21 cellular contexts compared by ENCODE assay signal in genomic region chr7:14125998-14126397, GRCh38.
A peak's percentile ranks its signal among the peaks of the same experiment; 100 is the strongest.
DNase-seq lines count a peak whose midpoint lies in the region; ATAC-seq and TF ChIP-seq lines count a peak whose summit lies in the region.
"Had no signal": no experiment of that assay in that cellular context is flagged by ENCODE, and none has a peak within 500 bp of the region (broad histone marks: within the 10 kb centered on the region; RNA-seq: fewer than 3 reads in every experiment).

No MANE protein-coding gene starts in this region.

- H3K27ac Mint-ChIP-seq in WTC11 = peak overlapping the region; percentile 34; the same call in 1 of the 2 replicates
- H3K27ac Mint-ChIP-seq: effector memory CD8-positive, alpha-beta T cell; H9; T-helper 1 cell treated with Interleukin-12 subunit alpha and Interleukin-12 subunit beta and Interleukin-4 antibody, amounts not matched to agents 30 μg/mL and 1 μg/mL, for 36 hours had no signal

- H3K4me3 Mint-ChIP-seq in WTC11 = no peak overlapping the region
- H3K4me3 Mint-ChIP-seq: central memory CD8-positive, alpha-beta T cell; effector memory CD8-positive, alpha-beta T cell; H9; T-helper 1 cell treated with Interleukin-12 subunit alpha and Interleukin-12 subunit beta and Interleukin-4 antibody, amounts not matched to agents 30 μg/mL and 1 μg/mL, for 36 hours had no signal

- H3K4me1 Mint-ChIP-seq in WTC11 = peaks cover 17% of the 10 kb centered on the region
- H3K4me1 Mint-ChIP-seq: central memory CD8-positive, alpha-beta T cell had no signal

- H3K4me3 ChIP-seq in fibroblast of pulmonary artery (replicated peaks; ENCODE audit: low read depth, low read length) = no peak overlapping the region
- H3K4me3 ChIP-seq: skin epidermis, tibial artery had no signal

- H3K36me3 Mint-ChIP-seq in WTC11 = no peaks in the 10 kb centered on the region

- peak; percentile 86 for ATAC-seq in WTC11
- ATAC-seq: effector memory CD8-positive, alpha-beta T cell; foreskin keratinocyte; left ventricle myocardium superior; Right ventricle myocardium inferior had no signal

- H3K9me3 Mint-ChIP-seq in WTC11 = no peaks in the 10 kb centered on the region
- H3K9me3 Mint-ChIP-seq: central memory CD8-positive, alpha-beta T cell; effector memory CD8-positive, alpha-beta T cell; H9; T-helper 1 cell treated with Interleukin-12 subunit alpha and Interleukin-12 subunit beta and Interleukin-4 antibody, amounts not matched to agents 30 μg/mL and 1 μg/mL, for 36 hours had no signal

- peak; percentile 60 for DNase-seq in LHCN-M2 (ENCODE audit: low read depth)
- no peak for DNase-seq in WTC11 (ENCODE audit: low spot score)
- peak; percentile 4 for DNase-seq in fibroblast of pulmonary artery (ENCODE audit: low read depth)
- DNase-seq in renal cortical epithelial cell (ENCODE audit: low read depth) = peak; percentile 71
- no peak for DNase-seq in SIG-M5 treated with dmso at 0.1 percent for 504 hours (lab: John Stamatoyannopoulos, UW; ENCODE audit: unreplicated experiment)
- no peak for DNase-seq in GOT3 (lab: John Stamatoyannopoulos, UW)
- no peak for DNase-seq in SHP77 treated with DMSO at 0.1 percent for 48 hours (lab: John Stamatoyannopoulos, UW)
- DNase-seq: BE2C; effector memory CD8-positive, alpha-beta T cell; foreskin keratinocyte; H9; Kasumi-1; left ventricle myocardium superior; NCI-H1436; stimulated activated CD4-positive, alpha-beta T cell treated with anti-CD3 and anti-CD28 coated beads, Interleukin-4, amount 100 ng/mL, for 4 hours; stimulated activated CD8-positive, alpha-beta memory T cell treated with anti-CD3 and anti-CD28 coated beads, Interleukin-4, amount 100 ng/mL, for 48 hours; tibial artery had no signal

- CTCF ChIA-PET in WTC11 (lab: Charles Lee) = interaction anchor here (0.6 kb wide), 1 partner anchor 690 kb away, joined by 3 read pairs; no protein-coding TSS in a partner anchor

- H3K27me3 Mint-ChIP-seq in WTC11 (ENCODE audit: low read depth) = no peaks in the 10 kb centered on the region

- TF ChIP-seq CTCF in WTC11 (IDR thresholded peaks at IDR 0.05) (no peak), fibroblast of pulmonary artery (IDR thresholded peaks at IDR 0.05; ENCODE audit: low read length, missing control alignments) (no peak)

- POLR2A ChIA-PET in WTC11 (lab: Charles Lee) = interaction anchor here (1.5 kb wide), 1 partner anchor 136 kb away, joined by 4 read pairs; the partner anchor contains the start of gene ETV1

TF ChIP-seq in WTC11, 78 proteins besides CTCF, POLR2A, EP300 and RAD21:
- TF ChIP-seq ZNF396 (CRISPR knock-in tag; IDR thresholded peaks at IDR 0.05; ENCODE audit: borderline replicate concordance) = no peak
- no peak for TF ChIP-seq ZNF263 (CRISPR knock-in tag; IDR thresholded peaks at IDR 0.05; ENCODE audit: low read depth)
- TF ChIP-seq ZNF219 (CRISPR knock-in tag; IDR thresholded peaks at IDR 0.05; ENCODE audit: borderline replicate concordance) = no peak
- no peak for TF ChIP-seq FOXJ3 (CRISPR knock-in tag; IDR thresholded peaks at IDR 0.05; ENCODE audit: borderline replicate concordance)
- no peak for TF ChIP-seq E2F1 (CRISPR knock-in tag; IDR thresholded peaks at IDR 0.05)
- no peak for TF ChIP-seq MAX (CRISPR knock-in tag; IDR thresholded peaks at IDR 0.05)
- no peak for TF ChIP-seq RELA (CRISPR knock-in tag; IDR thresholded peaks at IDR 0.05; ENCODE audit: borderline replicate concordance)
- no peak for TF ChIP-seq CREM (CRISPR knock-in tag; IDR thresholded peaks at IDR 0.05)
- no peak for TF ChIP-seq ZMAT4 (CRISPR knock-in tag; IDR thresholded peaks at IDR 0.05)
- TF ChIP-seq ATF1 (CRISPR knock-in tag; IDR thresholded peaks at IDR 0.05) = no peak
- TF ChIP-seq ZNF532 (CRISPR knock-in tag; IDR thresholded peaks at IDR 0.05; ENCODE audit: borderline replicate concordance) = no peak
- no peak for TF ChIP-seq RORB (CRISPR knock-in tag; IDR thresholded peaks at IDR 0.05)

Comparison
In these comparisons a context has a peak if more than half of its experiments do, and no peak if none do; other contexts are left out.
1. DNase-seq: peak in LHCN-M2 (single experiment), fibroblast of pulmonary artery (single experiment) and renal cortical epithelial cell (single experiment); none in WTC11 (single experiment), SIG-M5 treated with dmso at 0.1 percent for 504 hours (single experiment), GOT3 (single experiment) and SHP77 treated with DMSO at 0.1 percent for 48 hours (single experiment).